ENCODE assay signal across 8 cellular contexts in the genomic region with DNA sequence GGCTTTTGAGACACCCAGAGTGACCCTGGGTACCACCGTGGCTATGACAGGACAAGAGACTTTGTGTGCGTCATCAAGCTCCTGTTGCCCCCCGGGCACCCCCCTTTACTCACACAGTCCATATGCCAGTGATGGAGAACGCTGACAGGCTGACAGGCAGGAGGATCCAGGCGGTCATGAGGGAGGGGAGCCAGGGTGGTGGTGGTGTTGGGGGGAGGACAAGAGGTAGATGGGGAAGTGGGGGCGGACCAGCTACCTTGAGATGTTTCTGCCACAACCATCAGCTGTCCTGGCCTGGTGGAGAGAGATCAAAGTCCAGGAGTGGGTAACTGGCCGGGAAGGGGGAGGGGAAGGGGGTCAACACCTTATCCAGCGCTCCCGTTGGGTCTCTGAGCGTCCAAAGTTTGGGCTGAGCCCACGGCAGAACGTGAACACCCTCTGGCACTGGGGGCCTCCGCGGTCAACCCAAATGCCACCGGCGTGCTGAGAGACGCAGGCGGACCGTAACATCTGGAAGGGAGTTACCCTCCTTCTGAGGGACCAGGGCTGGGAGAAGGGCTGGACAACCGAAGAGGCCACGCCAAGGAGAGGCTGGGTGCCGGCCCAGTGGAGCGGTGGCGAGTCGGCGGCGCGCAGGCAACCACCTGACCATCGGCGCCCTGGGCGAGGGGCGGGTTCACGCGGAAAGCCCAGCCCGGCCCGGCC. TPM values are rescaled to one million over a fixed set of nuclear protein-coding genes. Genes with fewer than 3 reads are reported as not detected.
DNase-seq lines count a peak whose midpoint lies in the region; ATAC-seq and TF ChIP-seq lines count a peak whose summit lies in the region.

No MANE protein-coding gene starts in this region.

- peaks cover 35% of the 10 kb centered on the region for H3K4me1 Mint-ChIP-seq in CD4-positive, alpha-beta T cell (ENCODE audit: low read depth)
- peaks cover 23% of the 10 kb centered on the region for H3K4me1 Mint-ChIP-seq in activated CD8-positive, alpha-beta T cell treated with anti-CD3 and anti-CD28 coated beads, Interleukin-2, amount 10 ng/mL, durations not matched to agents 7 days and 5 days (ENCODE audit: low read depth)
- peaks cover 5% of the 10 kb centered on the region for H3K4me1 Mint-ChIP-seq in glutamatergic neuron (ENCODE audit: low read depth, unreplicated experiment)

- H3K9me3 Mint-ChIP-seq in CD4-positive, alpha-beta T cell, result no peaks in the 10 kb centered on the region
- no peaks in the 10 kb centered on the region for H3K9me3 Mint-ChIP-seq in activated CD8-positive, alpha-beta T cell treated with anti-CD3 and anti-CD28 coated beads, Interleukin-2, amount 10 ng/mL, durations not matched to agents 7 days and 5 days (ENCODE audit: insufficient read depth)
- peaks cover 7% of the 10 kb centered on the region for H3K9me3 Mint-ChIP-seq in glutamatergic neuron (ENCODE audit: unreplicated experiment)

- no peaks in the 10 kb centered on the region for H3K27me3 Mint-ChIP-seq in CD4-positive, alpha-beta T cell
- H3K27me3 Mint-ChIP-seq in activated CD8-positive, alpha-beta T cell treated with anti-CD3 and anti-CD28 coated beads, Interleukin-2, amount 10 ng/mL, durations not matched to agents 7 days and 5 days (ENCODE audit: low read depth), result no peaks in the 10 kb centered on the region
- H3K27me3 Mint-ChIP-seq in glutamatergic neuron (ENCODE audit: unreplicated experiment), result peaks cover 9% of the 10 kb centered on the region

- DNase-seq in CD4-positive, alpha-beta T cell, result no peak
- DNase-seq in activated CD8-positive, alpha-beta T cell treated with anti-CD3 and anti-CD28 coated beads, Interleukin-2, amount 10 ng/mL, durations not matched to agents 7 days and 5 days, result no peak
- DNase-seq in glutamatergic neuron (no peak), occipital lobe (lab: John Stamatoyannopoulos, UW) (peak; percentile 52), NCI-H1048 (lab: John Stamatoyannopoulos, UW) (no peak)
- no peak for DNase-seq in stimulated activated CD4-positive, alpha-beta T cell treated with anti-CD3 and anti-CD28 coated beads, Interleukin-2, amount 100 ng/mL, for 24 hours

- ATAC-seq in CD4-positive, alpha-beta T cell (ENCODE audit: poor library complexity), result peak; percentile 3
- ATAC-seq in GM19397 (IDR thresholded peaks at IDR 0.05; ENCODE audit: unreplicated experiment) (peak; percentile 45), HG03432 (IDR thresholded peaks at IDR 0.05; ENCODE audit: unreplicated experiment) (peak; percentile 48)
- peak; percentile 27 for ATAC-seq in activated CD8-positive, alpha-beta T cell treated with anti-CD3 and anti-CD28 coated beads, Interleukin-2, amount 10 ng/mL, durations not matched to agents 7 days and 5 days

- peak overlapping the region; percentile 62 for H3K27ac Mint-ChIP-seq in CD4-positive, alpha-beta T cell
- peak overlapping the region; percentile 7 for H3K27ac Mint-ChIP-seq in activated CD8-positive, alpha-beta T cell treated with anti-CD3 and anti-CD28 coated beads, Interleukin-2, amount 10 ng/mL, durations not matched to agents 7 days and 5 days
- peak overlapping the region; percentile 55 for H3K27ac Mint-ChIP-seq in glutamatergic neuron (ENCODE audit: unreplicated experiment)

- CTCF ChIA-PET in CD4-positive, alpha-beta T cell (lab: Charles Lee), result interaction anchor here (1.4 kb wide), 1 partner anchor 50 kb away, joined by 4 read pairs; no protein-coding TSS in a partner anchor
- CTCF ChIA-PET in activated CD8-positive, alpha-beta T cell treated with anti-CD3 and anti-CD28 coated beads, Interleukin-2, amount 10 ng/mL, durations not matched to agents 7 days and 5 days (lab: Charles Lee), result interaction anchor here (1.0 to 1.5 kb wide), 2 partner anchors 8 to 181 kb away, joined by 3 to 4 read pairs; no protein-coding TSS in a partner anchor

- peaks cover 34% of the 10 kb centered on the region for H3K36me3 Mint-ChIP-seq in CD4-positive, alpha-beta T cell (ENCODE audit: low read depth)
- peaks cover 13% of the 10 kb centered on the region for H3K36me3 Mint-ChIP-seq in activated CD8-positive, alpha-beta T cell treated with anti-CD3 and anti-CD28 coated beads, Interleukin-2, amount 10 ng/mL, durations not matched to agents 7 days and 5 days (ENCODE audit: low read depth)
- H3K36me3 Mint-ChIP-seq in glutamatergic neuron (ENCODE audit: unreplicated experiment), result no peaks in the 10 kb centered on the region

- peak overlapping the region; percentile 88 for H3K4me3 Mint-ChIP-seq in CD4-positive, alpha-beta T cell
- peak overlapping the region; percentile 76 for H3K4me3 Mint-ChIP-seq in activated CD8-positive, alpha-beta T cell treated with anti-CD3 and anti-CD28 coated beads, Interleukin-2, amount 10 ng/mL, durations not matched to agents 7 days and 5 days
- peak overlapping the region; percentile 87 for H3K4me3 Mint-ChIP-seq in glutamatergic neuron (ENCODE audit: unreplicated experiment)

- H3K27me3 ChIP-seq in CD4-positive, alpha-beta T cell (ENCODE audit: control insufficient read depth, insufficient read depth, low read length), result no peaks in the 10 kb centered on the region

- TF ChIP-seq CTCF in CD4-positive, alpha-beta T cell (IDR thresholded peaks at IDR 0.05), result no peak
- TF ChIP-seq CTCF in glutamatergic neuron (IDR thresholded peaks at IDR 0.05; ENCODE audit: partially characterized antibody, unreplicated experiment), result no peak

- POLR2A ChIA-PET in CD4-positive, alpha-beta T cell (lab: Charles Lee), result interaction anchor here (0.7 to 2.9 kb wide), 8 partner anchors 10 to 695 kb away, joined by 3 to 23 read pairs (median 4); a partner anchor contains a TSS
- POLR2A ChIA-PET in activated CD8-positive, alpha-beta T cell treated with anti-CD3 and anti-CD28 coated beads, Interleukin-2, amount 10 ng/mL, durations not matched to agents 7 days and 5 days (lab: Charles Lee), result interaction anchor here (0.7 to 2.9 kb wide), 3 partner anchors 10 to 40 kb away, joined by 3 to 11 read pairs (median 5); a partner anchor contains a TSS

- intact Hi-C loops in CD4-positive, alpha-beta T cell (cut with DNase I, micrococcal nuclease), result loop anchor here (2.0 to 5.0 kb wide), 3 partner anchors 15 to 180 kb away; a partner anchor contains a TSS

- H3K27ac ChIP-seq in CD4-positive, alpha-beta T cell (ENCODE audit: low read depth, low read length), result peak overlapping the region; percentile 17

- H3K9me3 ChIP-seq in CD4-positive, alpha-beta T cell (ENCODE audit: control insufficient read depth, low read length), result no peaks in the 10 kb centered on the region

RNA-seq across cellular contexts. Expression of a gene that starts 0.6 kb away (rescaled TPM):
- total RNA-seq in CD4-positive, alpha-beta T cell, result 1 to 10 TPM; 6.6 to 7.0 TPM
- 1 to 10 TPM; 1.7 to 1.9 TPM for total RNA-seq in activated CD8-positive, alpha-beta T cell treated with anti-CD3 and anti-CD28 coated beads, Interleukin-2, amount 10 ng/mL, durations not matched to agents 7 days and 5 days
- total RNA-seq in glutamatergic neuron (ENCODE audit: unreplicated experiment), result 18.1 TPM
- 4.8 TPM for total RNA-seq in occipital lobe

RNA-seq across cellular contexts. Expression of a gene that starts 6.4 kb away (rescaled TPM):
- total RNA-seq in CD4-positive, alpha-beta T cell, result 10 to 100 TPM; 41.5 to 43.8 TPM
- 100 to 1,000 TPM in 1 of 2 experiments, 10 to 100 TPM in 1; 91.0 to 104 TPM for total RNA-seq in activated CD8-positive, alpha-beta T cell treated with anti-CD3 and anti-CD28 coated beads, Interleukin-2, amount 10 ng/mL, durations not matched to agents 7 days and 5 days
- total RNA-seq in glutamatergic neuron (ENCODE audit: unreplicated experiment) (75.1 TPM), occipital lobe (38.8 TPM)

RNA-seq across cellular contexts. Expression of a gene that starts 9.9 kb away (rescaled TPM):
- total RNA-seq in CD4-positive, alpha-beta T cell, result 10 to 100 TPM; 31.0 to 31.2 TPM
- 10 to 100 TPM; 38.9 to 43.4 TPM for total RNA-seq in activated CD8-positive, alpha-beta T cell treated with anti-CD3 and anti-CD28 coated beads, Interleukin-2, amount 10 ng/mL, durations not matched to agents 7 days and 5 days
- total RNA-seq in glutamatergic neuron (ENCODE audit: unreplicated experiment), result 51.0 TPM
- total RNA-seq in occipital lobe, result 27.8 TPM

RNA-seq across cellular contexts. Expression of a gene that starts 14.1 kb away (rescaled TPM):
- 10 to 100 TPM; 48.1 to 51.2 TPM for total RNA-seq in CD4-positive, alpha-beta T cell
- total RNA-seq in activated CD8-positive, alpha-beta T cell treated with anti-CD3 and anti-CD28 coated beads, Interleukin-2, amount 10 ng/mL, durations not matched to agents 7 days and 5 days, result 10 to 100 TPM; 81.3 to 82.4 TPM
- total RNA-seq in glutamatergic neuron (ENCODE audit: unreplicated experiment) (55.0 TPM), occipital lobe (32.8 TPM)

RNA-seq across cellular contexts. Expression of a gene that starts 17.7 kb away (rescaled TPM):
- 10 to 100 TPM; 17.0 to 17.2 TPM for total RNA-seq in CD4-positive, alpha-beta T cell
- 10 to 100 TPM; 72.0 to 74.4 TPM for total RNA-seq in activated CD8-positive, alpha-beta T cell treated with anti-CD3 and anti-CD28 coated beads, Interleukin-2, amount 10 ng/mL, durations not matched to agents 7 days and 5 days
- 1.4 TPM for total RNA-seq in glutamatergic neuron (ENCODE audit: unreplicated experiment)
- 3.6 TPM for total RNA-seq in occipital lobe

Comparison
In these comparisons a context has a peak if more than half of its experiments do, and no peak if none do; other contexts are left out.
1. H3K27ac Mint-ChIP-seq: peak in every context shown above with its lines; median percentile 62 in CD4-positive, alpha-beta T cell; 55 in glutamatergic neuron; 7 in activated CD8-positive, alpha-beta T cell treated with anti-CD3 and anti-CD28 coated beads, Interleukin-2, amount 10 ng/mL, durations not matched to agents 7 days and 5 days.